ENCODE assay signal across 19 cellular contexts in genomic region chr1:218625393-218625792, GRCh38.
DNase-seq lines count a peak whose midpoint lies in the region; ATAC-seq, FAIRE-seq and TF ChIP-seq lines count a peak whose summit lies in the region.
"Had no signal": no experiment of that assay in that cellular context is flagged by ENCODE, and none has a peak within 500 bp of the region (broad histone marks: within the 10 kb centered on the region; RNA-seq: fewer than 3 reads in every experiment).

No MANE protein-coding gene starts in this region.

- H3K9ac ChIP-seq in IMR-90 (ENCODE audit: low read depth, low read length): no peak overlapping the region
- H3K9ac ChIP-seq: BLaER1 had no signal

- H3K4ac ChIP-seq in IMR-90 (ENCODE audit: low read depth, low read length): no peak overlapping the region

- FAIRE-seq in bronchial epithelial cell (lab: Jason Lieb, UNC): no peak
- no peak for FAIRE-seq in GM19239 (lab: Jason Lieb, UNC)
- FAIRE-seq: D721Med, GM12878 had no signal

- no peak overlapping the region for H3K4me2 ChIP-seq in IMR-90 (ENCODE audit: low read depth, low read length)
- H3K4me2 ChIP-seq: BLaER1, GM23338 had no signal

- 100% methylated on average over 1 of the region's 2 CpGs; no CpG with 5 or more reads in 1 of the 2 experiments for WGBS in IMR-90 (ENCODE audit: extremely low coverage in 2 of 2, insufficient read length in 1 of 2), 2 experiments

- H2BK120ac ChIP-seq in IMR-90 (ENCODE audit: low read depth, low read length): no peak overlapping the region

- POLR2A ChIA-PET in IMR-90 (lab: Charles Lee; ENCODE audit: unreplicated experiment) (no interaction called here), Panc1 (lab: Charles Lee) (no interaction called here)

- H3K79me1 ChIP-seq in IMR-90 (ENCODE audit: low read depth in 1 of 2, low read length in 2 of 2): no peaks in the 10 kb centered on the region

- no peak overlapping the region for H3K4me3 ChIP-seq in IMR-90 (ENCODE audit: insufficient read depth, low read depth, low read length)
- no peak overlapping the region for H3K4me3 ChIP-seq in Panc1 (ENCODE audit: low read depth in 2 of 2, low read length in 2 of 2)
- H3K4me3 ChIP-seq in bronchial epithelial cell (ENCODE audit: low read depth, low read length): no peak overlapping the region
- no peak overlapping the region for H3K4me3 ChIP-seq in ascending aorta
- H3K4me3 ChIP-seq: BLaER1, GM12878, GM23338 had no signal

- H3K4me1 ChIP-seq in IMR-90 (ENCODE audit: control insufficient read depth, insufficient read depth, low read length) (no peaks in the 10 kb centered on the region), Panc1 (ENCODE audit: control insufficient read depth, insufficient read depth, low read length) (no peaks in the 10 kb centered on the region), ascending aorta (peaks cover 0 to 3% of the 10 kb centered on the region in 2 donors)
- H3K4me1 ChIP-seq: BLaER1 had no signal

- ATAC-seq in IMR-90 (ENCODE audit: low read depth): no peak
- ATAC-seq in Panc1: no peak
- ATAC-seq: CD8-positive, alpha-beta T cell; GM12878; GM23338; HCT116 had no signal

- no peak overlapping the region for H3K14ac ChIP-seq in IMR-90 (replicated peaks; ENCODE audit: low read depth, low read length)

- no peak overlapping the region for H4K91ac ChIP-seq in IMR-90 (ENCODE audit: insufficient read depth, low read depth, low read length)

- TF ChIP-seq POLR2A in IMR-90 (IDR thresholded peaks at IDR 0.05; ENCODE audit: low read depth, low read length): no peak

- in situ Hi-C loops in IMR-90 (cut with MboI; ENCODE audit: low sequenced_read_pairs): no loop called here
- in situ Hi-C loops in Panc1 (cut with HindIII; ENCODE audit: low pct_unique_long_range_greater_than_20kb, low sequenced_read_pairs): no loop called here

- no peak overlapping the region for H2AK9ac ChIP-seq in IMR-90 (replicated peaks; ENCODE audit: low read depth, low read length, poor library complexity)

- no peak overlapping the region for H3K23ac ChIP-seq in IMR-90 (ENCODE audit: low read depth, low read length)

- no peak overlapping the region for H3K27ac ChIP-seq in IMR-90 (ENCODE audit: insufficient read depth, low read length)
- H3K27ac ChIP-seq in Panc1 (ENCODE audit: low read length): peak overlapping the region; percentile 6; the same call in 1 of the 2 replicates
- no peak overlapping the region for H3K27ac ChIP-seq in ascending aorta
- H3K27ac ChIP-seq: BLaER1, C4-2B had no signal

- dilution Hi-C loops in IMR-90 (cut with HindIII; ENCODE audit: low sequenced_read_pairs, unreplicated experiment): no loop called here

- 0 out of 2 replicates have a peak, but pooled peaks cover 3% of the 10 kb centered on the region for H3K9me1 ChIP-seq in IMR-90 (ENCODE audit: insufficient read depth, low read length)

- H3K18ac ChIP-seq in IMR-90 (ENCODE audit: low read depth, low read length): no peak overlapping the region

- H3K36me3 ChIP-seq in IMR-90 (ENCODE audit: control insufficient read depth, insufficient read depth, low read length): no peaks in the 10 kb centered on the region
- no peaks in the 10 kb centered on the region for H3K36me3 ChIP-seq in Panc1 (ENCODE audit: control insufficient read depth, insufficient read depth, low read length)
- H3K36me3 ChIP-seq in bronchial epithelial cell (ENCODE audit: control insufficient read depth, insufficient read depth, low read length): no peaks in the 10 kb centered on the region
- no peaks in the 10 kb centered on the region for H3K36me3 ChIP-seq in ascending aorta
- H3K36me3 ChIP-seq: BLaER1 had no signal

- H2BK5ac ChIP-seq in IMR-90 (ENCODE audit: low read depth, low read length, poor library complexity, severe bottlenecking): no peak overlapping the region

- DNase-seq in IMR-90 (no peak), Panc1 (ENCODE audit: low read depth, low spot score) (no peak), bronchial epithelial cell (ENCODE audit: low read depth) (peak; percentile 21), ascending aorta (ENCODE audit: low spot score in 2 of 2) (no peak), GM19239 (ENCODE audit: insufficient read length, low spot score) (no peak), COLO829 (ENCODE audit: low spot score) (no peak)
- DNase-seq: CD4-positive, CD25-positive, alpha-beta regulatory T cell; CD8-positive, alpha-beta T cell; DMS 273 treated with DMSO at 0.1 percent for 48 hours; DMS79; EL; GDM1; H9 had no signal

- no peak overlapping the region for H4K5ac ChIP-seq in IMR-90 (ENCODE audit: low read depth, low read length)

- no peak overlapping the region for H2AK5ac ChIP-seq in IMR-90 (ENCODE audit: low read depth, low read length)

- H3K27me3 ChIP-seq in IMR-90 (ENCODE audit: control insufficient read depth, insufficient read depth, low read length) (no peaks in the 10 kb centered on the region), Panc1 (ENCODE audit: control insufficient read depth, insufficient read depth, low read length) (no peaks in the 10 kb centered on the region), bronchial epithelial cell (ENCODE audit: control insufficient read depth, insufficient read depth, low read length) (no peaks in the 10 kb centered on the region), ascending aorta (no peaks in the 10 kb centered on the region)
- H3K27me3 ChIP-seq: BLaER1 had no signal

- H4K8ac ChIP-seq in IMR-90 (ENCODE audit: low read depth in 2 of 2, low read length in 2 of 2): no peak overlapping the region

- intact Hi-C loops in IMR-90 (cut with micrococcal nuclease): no loop called here
- intact Hi-C loops in Panc1 (cut with micrococcal nuclease; ENCODE audit: unreplicated experiment): no loop called here
- intact Hi-C loops in ascending aorta (cut with DNase I): no loop called here

- no peak overlapping the region for H2BK15ac ChIP-seq in IMR-90 (ENCODE audit: low read depth, low read length)

- H3K9me3 ChIP-seq in IMR-90 (ENCODE audit: control insufficient read depth, insufficient read depth, low read length) (no peaks in the 10 kb centered on the region), Panc1 (ENCODE audit: control insufficient read depth, insufficient read depth, low read depth, low read length) (peaks cover 4% of the 10 kb centered on the region; the same call in 1 of the 2 replicates), ascending aorta (peaks cover 0 to 8% of the 10 kb centered on the region in 2 donors)

- H2AFZ ChIP-seq in IMR-90 (replicated peaks; ENCODE audit: low read length, poor library complexity): no peak overlapping the region
- H2AFZ ChIP-seq: GM23338 had no signal

- TF ChIP-seq CTCF in IMR-90 (conservative IDR thresholded peaks at IDR 0.05; ENCODE audit: low read depth, low read length): no peak
- TF ChIP-seq CTCF in Panc1 (IDR thresholded peaks at IDR 0.05): no peak
- no peak for TF ChIP-seq CTCF in bronchial epithelial cell (IDR thresholded peaks at IDR 0.05; ENCODE audit: insufficient read depth, low read length, severe bottlenecking)
- TF ChIP-seq CTCF in ascending aorta (IDR thresholded peaks at IDR 0.05): no peak

- no peaks in the 10 kb centered on the region for H4K20me1 ChIP-seq in IMR-90 (ENCODE audit: insufficient read depth, low read length)
- H4K20me1 ChIP-seq: BLaER1 had no signal

- no TSS peak for BruUV-seq in IMR-90 (replicated peaks; lab: Mats Ljungman, UMichigan)
- BruUV-seq in Panc1 (replicated peaks; lab: Mats Ljungman, UMichigan): no TSS peak

- no peak for TF ChIP-seq RAD21 in IMR-90 (IDR thresholded peaks at IDR 0.05; ENCODE audit: low read length)

- CTCF ChIA-PET in IMR-90 (lab: Yijun Ruan, JAX): interaction anchor here (0.6 kb wide), 1 partner anchor 359 kb away, joined by 3 read pairs; no protein-coding TSS in a partner anchor
- CTCF ChIA-PET in Panc1 (lab: Charles Lee): no interaction called here

- no peak overlapping the region for H2BK20ac ChIP-seq in IMR-90 (ENCODE audit: low read depth, low read length)

- H3K56ac ChIP-seq in IMR-90 (ENCODE audit: extremely low read depth, insufficient read depth, low read length): no peak overlapping the region

TF ChIP-seq in IMR-90, 13 proteins besides CTCF, POLR2A, EP300 and RAD21:
- peak; percentile 61 for TF ChIP-seq MAFK (IDR thresholded peaks at IDR 0.05; ENCODE audit: low read depth, low read length)
- TF ChIP-seq MAZ (IDR thresholded peaks at IDR 0.05; ENCODE audit: borderline replicate concordance, low read depth, low read length): no peak
